Comparison of ENCODE assay signal across 9 cellular contexts in the genomic region with DNA sequence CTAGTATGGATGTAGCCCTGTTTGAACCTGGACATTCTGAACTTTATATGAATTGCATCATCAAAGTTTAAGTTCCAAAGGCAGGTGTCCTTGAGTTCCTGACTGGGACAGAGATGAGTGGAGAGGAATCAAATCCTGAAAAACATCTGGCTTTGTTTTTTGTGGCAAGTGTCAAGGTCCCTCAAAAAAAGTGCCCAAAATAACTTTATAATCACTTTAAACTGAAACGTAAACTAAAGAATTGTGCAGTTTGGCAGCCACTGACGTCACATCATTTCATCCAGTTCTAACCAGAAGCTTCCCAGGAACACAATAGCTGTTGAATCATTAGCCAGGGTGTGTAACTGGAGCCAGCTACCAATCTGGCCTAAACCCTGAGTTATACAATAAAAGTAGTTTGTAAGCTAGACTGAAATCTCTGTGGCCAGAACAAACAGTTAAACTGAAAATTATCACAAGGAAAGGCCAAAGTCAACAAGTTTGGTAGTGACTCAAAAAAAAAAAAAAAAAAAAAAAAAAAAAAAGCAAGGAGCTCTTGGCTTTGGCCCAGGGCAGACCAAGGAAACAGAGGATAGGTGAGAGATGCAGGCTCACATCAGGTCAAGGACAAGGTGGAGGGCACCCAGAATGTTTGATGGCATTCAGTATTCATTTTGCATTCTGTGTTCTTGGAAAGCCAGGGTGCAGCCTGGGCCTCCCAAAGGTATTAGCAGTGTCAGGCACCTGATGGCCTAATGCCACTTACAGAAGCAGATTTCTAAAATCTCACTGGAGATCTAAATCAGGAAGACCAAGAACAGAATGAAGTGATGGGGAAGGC.
DNase-seq lines count a peak whose midpoint lies in the region; ATAC-seq and TF ChIP-seq lines count a peak whose summit lies in the region.
"Had no signal": no experiment of that assay in that cellular context is flagged by ENCODE, and none has a peak within 500 bp of the region (broad histone marks: within the 10 kb centered on the region; RNA-seq: fewer than 3 reads in every experiment).

No MANE protein-coding gene starts in this region.

- no peak for TF ChIP-seq CTCF in HCT116 (IDR thresholded peaks at IDR 0.05 in 2 of 3, conservative IDR thresholded peaks at IDR 0.05 in 1 of 3; ENCODE audit: borderline replicate concordance in 1 of 3, insufficient read depth in 1 of 3, low read depth in 2 of 3, low read length in 2 of 3)
- no peak for TF ChIP-seq CTCF in GM20000 (IDR thresholded peaks at IDR 0.05; ENCODE audit: extremely low read depth, missing control alignments)

- WGBS in aorta, 2 donors: 3 to 5% methylated on average over 2 of the region's 2 CpGs

- H3K9me2 ChIP-seq in HCT116 (ENCODE audit: insufficient read depth): no peaks in the 10 kb centered on the region

- intact Hi-C loops in HCT116 (cut with micrococcal nuclease): no loop called here
- intact Hi-C loops in aorta (cut with DNase I): no loop called here

- H3K9me3 ChIP-seq in HCT116 (ENCODE audit: control insufficient read depth in 1 of 2, insufficient read depth in 1 of 2, low read depth in 1 of 2, low read length in 2 of 2): no peaks in the 10 kb centered on the region
- H3K9me3 ChIP-seq in adipocyte (ENCODE audit: control insufficient read depth, low read length): no peaks in the 10 kb centered on the region
- H3K9me3 ChIP-seq in skeletal muscle satellite cell (replicated peaks; ENCODE audit: low read length): no peaks in the 10 kb centered on the region
- H3K9me3 ChIP-seq in aorta (ENCODE audit: control insufficient read depth, low read length): no peaks in the 10 kb centered on the region

- H3K27me3 ChIP-seq in HCT116 (ENCODE audit: insufficient read depth, low read length) (no peaks in the 10 kb centered on the region), adipocyte (replicated peaks; ENCODE audit: control insufficient read depth, insufficient read depth, low read length) (no peaks in the 10 kb centered on the region), skeletal muscle satellite cell (ENCODE audit: control insufficient read depth, insufficient read depth, low read length) (no peaks in the 10 kb centered on the region), aorta (ENCODE audit: control insufficient read depth in 1 of 2, insufficient read depth in 2 of 2, low read length in 1 of 2) (no peaks in the 10 kb centered on the region)

- ATAC-seq in HCT116: no peak
- no peak for ATAC-seq in aorta (ENCODE audit: low FRiP score)
- ATAC-seq in GM19397 (IDR thresholded peaks at IDR 0.05; ENCODE audit: unreplicated experiment): no peak

- no peak overlapping the region for H3K9ac ChIP-seq in HCT116 (ENCODE audit: low read length)
- no peak overlapping the region for H3K9ac ChIP-seq in adipocyte (ENCODE audit: low read length)
- H3K9ac ChIP-seq in skeletal muscle satellite cell (ENCODE audit: low read depth, low read length): peak overlapping the region; percentile 52

- H4K20me1 ChIP-seq in HCT116 (ENCODE audit: insufficient read depth): no peaks in the 10 kb centered on the region

- H3K4me1 ChIP-seq in HCT116 (ENCODE audit: control insufficient read depth in 1 of 2, insufficient read depth in 2 of 2, low read length in 2 of 2): peaks cover 0 to 8% of the 10 kb centered on the region in 2 experiments; a peak in 1 of 4 replicates
- H3K4me1 ChIP-seq in adipocyte (ENCODE audit: control insufficient read depth, insufficient read depth, low read length): peaks cover 3% of the 10 kb centered on the region
- peaks cover 33% of the 10 kb centered on the region for H3K4me1 ChIP-seq in skeletal muscle satellite cell (ENCODE audit: control insufficient read depth, insufficient read depth, low read length)
- H3K4me1 ChIP-seq in aorta (ENCODE audit: control insufficient read depth in 1 of 2, insufficient read depth in 2 of 2, low read length in 2 of 2): peaks cover 0 to 4% of the 10 kb centered on the region in 2 donors

- no peak for TF ChIP-seq RAD21 in HCT116 (IDR thresholded peaks at IDR 0.05; ENCODE audit: low read depth)

- H3K27ac ChIP-seq in HCT116 (ENCODE audit: low read depth, low read length) (no peak overlapping the region), aorta (ENCODE audit: low read depth in 1 of 2, low read length in 2 of 2) (no peak overlapping the region)

- RAD21 ChIA-PET in HCT116 (lab: Charles Lee; ENCODE audit: low non-redundant PET in 1 of 2, low total read pairs in 2 of 2, uncharacterized antibody in 2 of 2, unreplicated experiment in 2 of 2): no interaction called here

- TF ChIP-seq POLR2A in HCT116 (IDR thresholded peaks at IDR 0.05; ENCODE audit: borderline replicate concordance, extremely low read depth, insufficient read depth, insufficient read length): no peak

- H2AFZ ChIP-seq in HCT116 (ENCODE audit: low read depth, low read length, poor library complexity, severe bottlenecking): peak overlapping the region; percentile 10

- POLR2A ChIA-PET in HCT116 (lab: Charles Lee): no interaction called here

- H3K36me3 ChIP-seq in HCT116 (ENCODE audit: control insufficient read depth in 1 of 2, insufficient read depth in 2 of 2, low read length in 2 of 2) (no peaks in the 10 kb centered on the region), adipocyte (ENCODE audit: control insufficient read depth, insufficient read depth, low read length, severe bottlenecking) (no peaks in the 10 kb centered on the region), skeletal muscle satellite cell (ENCODE audit: insufficient read depth, low read length) (no peaks in the 10 kb centered on the region), aorta (ENCODE audit: control insufficient read depth in 1 of 2, insufficient read depth in 2 of 2, low read length in 1 of 2) (no peaks in the 10 kb centered on the region)

- no peak overlapping the region for H3K4me2 ChIP-seq in HCT116 (ENCODE audit: low read length)
- peak overlapping the region; percentile 14 for H3K4me2 ChIP-seq in skeletal muscle satellite cell (ENCODE audit: low read length)

- CTCF ChIA-PET in HCT116 (lab: Charles Lee): no interaction called here

- no peaks in the 10 kb centered on the region for H3K79me2 ChIP-seq in HCT116 (ENCODE audit: insufficient read depth, low read length)

- BruUV-seq in HCT116 (replicated peaks; lab: Mats Ljungman, UMichigan): no TSS peak

- DNase-seq in HCT116 (ENCODE audit: low read depth, low spot score): no peak
- peak; percentile 42 for DNase-seq in adipocyte (ENCODE audit: low read depth)
- DNase-seq in glomerular visceral epithelial cell (ENCODE audit: extremely low spot score): peak; percentile 83
- no peak for DNase-seq in aorta
- no peak for DNase-seq in pons (ENCODE audit: low spot score)
- no peak for DNase-seq in GM20000 (ENCODE audit: low spot score)
- DNase-seq: activated naive CD4-positive, alpha-beta T cell treated with anti-CD3 and anti-CD28 coated beads for 36 hours had no signal

- H3K4me3 ChIP-seq in HCT116 (replicated peaks in 1 of 2; ENCODE audit: low read depth in 1 of 2, low read length in 2 of 2) (no peak overlapping the region), adipocyte (ENCODE audit: low read length) (no peak overlapping the region), skeletal muscle satellite cell (ENCODE audit: low read length) (no peak overlapping the region), aorta (ENCODE audit: low read length in 2 of 2) (no peak overlapping the region)

TF ChIP-seq in HCT116, 20 proteins besides CTCF, POLR2A, EP300 and RAD21 (continues in another document):
- TF ChIP-seq, protein P1, sequence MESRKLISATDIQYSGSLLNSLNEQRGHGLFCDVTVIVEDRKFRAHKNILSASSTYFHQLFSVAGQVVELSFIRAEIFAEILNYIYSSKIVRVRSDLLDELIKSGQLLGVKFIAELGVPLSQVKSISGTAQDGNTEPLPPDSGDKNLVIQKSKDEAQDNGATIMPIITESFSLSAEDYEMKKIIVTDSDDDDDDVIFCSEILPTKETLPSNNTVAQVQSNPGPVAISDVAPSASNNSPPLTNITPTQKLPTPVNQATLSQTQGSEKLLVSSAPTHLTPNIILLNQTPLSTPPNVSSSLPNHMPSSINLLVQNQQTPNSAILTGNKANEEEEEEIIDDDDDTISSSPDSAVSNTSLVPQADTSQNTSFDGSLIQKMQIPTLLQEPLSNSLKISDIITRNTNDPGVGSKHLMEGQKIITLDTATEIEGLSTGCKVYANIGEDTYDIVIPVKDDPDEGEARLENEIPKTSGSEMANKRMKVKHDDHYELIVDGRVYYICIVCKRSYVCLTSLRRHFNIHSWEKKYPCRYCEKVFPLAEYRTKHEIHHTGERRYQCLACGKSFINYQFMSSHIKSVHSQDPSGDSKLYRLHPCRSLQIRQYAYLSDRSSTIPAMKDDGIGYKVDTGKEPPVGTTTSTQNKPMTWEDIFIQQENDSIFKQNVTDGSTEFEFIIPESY (IDR thresholded peaks at IDR 0.05; ENCODE audit: extremely low read depth, insufficient replicate concordance, low read length): no peak
- no peak for TF ChIP-seq ELF1 (IDR thresholded peaks at IDR 0.05; ENCODE audit: borderline replicate concordance, low read depth)
- TF ChIP-seq EZH2 (IDR thresholded peaks at IDR 0.05): no peak
- no peak for TF ChIP-seq JUND (IDR thresholded peaks at IDR 0.05)
- TF ChIP-seq, protein P2, sequence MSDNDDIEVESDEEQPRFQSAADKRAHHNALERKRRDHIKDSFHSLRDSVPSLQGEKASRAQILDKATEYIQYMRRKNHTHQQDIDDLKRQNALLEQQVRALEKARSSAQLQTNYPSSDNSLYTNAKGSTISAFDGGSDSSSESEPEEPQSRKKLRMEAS (IDR thresholded peaks at IDR 0.05): no peak
- TF ChIP-seq EZH2phosphoT487 (IDR thresholded peaks at IDR 0.05; ENCODE audit: borderline replicate concordance): no peak
- TF ChIP-seq SP1 (IDR thresholded peaks at IDR 0.05; ENCODE audit: low read depth): no peak
- TF ChIP-seq SIN3A (IDR thresholded peaks at IDR 0.05; ENCODE audit: low read depth): no peak
- TF ChIP-seq, protein P3, sequence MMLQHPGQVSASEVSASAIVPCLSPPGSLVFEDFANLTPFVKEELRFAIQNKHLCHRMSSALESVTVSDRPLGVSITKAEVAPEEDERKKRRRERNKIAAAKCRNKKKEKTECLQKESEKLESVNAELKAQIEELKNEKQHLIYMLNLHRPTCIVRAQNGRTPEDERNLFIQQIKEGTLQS (IDR thresholded peaks at IDR 0.05): no peak
- no peak for TF ChIP-seq TCF7L2 (IDR thresholded peaks at IDR 0.05; ENCODE audit: borderline replicate concordance, extremely low read depth, insufficient read depth, insufficient read length)
- TF ChIP-seq YY1 (IDR thresholded peaks at IDR 0.05; ENCODE audit: extremely low read depth, insufficient replicate concordance, low read depth, low read length): no peak
- no peak for TF ChIP-seq ZFX (IDR thresholded peaks at IDR 0.05)

Comparison
In these comparisons a context has a peak if more than half of its experiments do, and no peak if none do; other contexts are left out.
1. DNase-seq: peak in adipocyte (single experiment) and glomerular visceral epithelial cell (single experiment); none in HCT116 (single experiment), aorta (0 of 2), pons (single experiment) and GM20000 (single experiment).